ENCODE assay signal across 1 cellular context in the genomic region with DNA sequence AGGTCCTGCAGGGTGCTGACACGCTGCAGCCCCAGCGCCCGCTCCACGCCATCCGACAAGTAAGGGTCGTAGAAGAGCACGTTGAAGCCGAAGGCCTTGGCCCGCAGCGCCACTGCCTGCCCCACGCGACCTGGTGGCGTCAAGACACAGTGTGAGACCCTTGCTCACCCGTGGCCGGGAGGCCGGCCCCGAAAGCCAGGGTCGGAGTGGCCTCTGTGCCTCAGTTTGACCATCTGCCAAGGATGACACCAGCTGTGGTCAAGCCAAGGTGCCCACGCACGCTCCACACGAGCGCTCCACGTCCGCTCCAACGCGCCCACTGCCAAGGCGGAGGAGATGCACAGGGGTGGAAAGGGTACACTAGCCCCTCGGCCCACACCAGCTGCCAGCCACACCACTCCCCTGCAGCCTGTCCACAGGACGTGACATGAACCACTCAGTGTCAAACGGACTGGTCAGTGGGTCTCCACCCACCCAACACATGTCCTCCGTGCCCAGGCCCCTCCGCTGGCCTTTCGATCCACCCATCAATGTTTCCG.
TF ChIP-seq lines count a peak whose summit lies in the region.

No MANE protein-coding gene starts in this region.

TF ChIP-seq in IMR-90, 13 proteins besides CTCF, POLR2A, EP300 and RAD21:
- TF ChIP-seq RFX5 (IDR thresholded peaks at IDR 0.05; ENCODE audit: low read depth, low read length), result no peak
- no peak for TF ChIP-seq RCOR1 (IDR thresholded peaks at IDR 0.05; ENCODE audit: insufficient replicate concordance, low read length)
- TF ChIP-seq FOS (IDR thresholded peaks at IDR 0.05; ENCODE audit: low read depth, low read length), result no peak
- no peak for TF ChIP-seq SMC3 (IDR thresholded peaks at IDR 0.05; ENCODE audit: low read depth, low read length)
- TF ChIP-seq, protein P1, sequence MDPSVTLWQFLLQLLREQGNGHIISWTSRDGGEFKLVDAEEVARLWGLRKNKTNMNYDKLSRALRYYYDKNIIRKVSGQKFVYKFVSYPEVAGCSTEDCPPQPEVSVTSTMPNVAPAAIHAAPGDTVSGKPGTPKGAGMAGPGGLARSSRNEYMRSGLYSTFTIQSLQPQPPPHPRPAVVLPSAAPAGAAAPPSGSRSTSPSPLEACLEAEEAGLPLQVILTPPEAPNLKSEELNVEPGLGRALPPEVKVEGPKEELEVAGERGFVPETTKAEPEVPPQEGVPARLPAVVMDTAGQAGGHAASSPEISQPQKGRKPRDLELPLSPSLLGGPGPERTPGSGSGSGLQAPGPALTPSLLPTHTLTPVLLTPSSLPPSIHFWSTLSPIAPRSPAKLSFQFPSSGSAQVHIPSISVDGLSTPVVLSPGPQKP (IDR thresholded peaks at IDR 0.05; ENCODE audit: borderline replicate concordance, low read depth, low read length), result no peak
- no peak for TF ChIP-seq MXI1 (IDR thresholded peaks at IDR 0.05; ENCODE audit: borderline replicate concordance, low read depth, low read length)
- no peak for TF ChIP-seq CHD1 (IDR thresholded peaks at IDR 0.05; ENCODE audit: low read depth, low read length)
- TF ChIP-seq MAZ (IDR thresholded peaks at IDR 0.05; ENCODE audit: borderline replicate concordance, low read depth, low read length), result no peak
- no peak for TF ChIP-seq MAFK (IDR thresholded peaks at IDR 0.05; ENCODE audit: low read depth, low read length)
- TF ChIP-seq, protein P2, sequence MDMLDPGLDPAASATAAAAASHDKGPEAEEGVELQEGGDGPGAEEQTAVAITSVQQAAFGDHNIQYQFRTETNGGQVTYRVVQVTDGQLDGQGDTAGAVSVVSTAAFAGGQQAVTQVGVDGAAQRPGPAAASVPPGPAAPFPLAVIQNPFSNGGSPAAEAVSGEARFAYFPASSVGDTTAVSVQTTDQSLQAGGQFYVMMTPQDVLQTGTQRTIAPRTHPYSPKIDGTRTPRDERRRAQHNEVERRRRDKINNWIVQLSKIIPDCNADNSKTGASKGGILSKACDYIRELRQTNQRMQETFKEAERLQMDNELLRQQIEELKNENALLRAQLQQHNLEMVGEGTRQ (IDR thresholded peaks at IDR 0.05; ENCODE audit: low read depth, low read length), result no peak
- TF ChIP-seq CEBPB (IDR thresholded peaks at IDR 0.05; ENCODE audit: low read depth, low read length), result no peak
- no peak for TF ChIP-seq BHLHE40 (IDR thresholded peaks at IDR 0.05; ENCODE audit: low read depth, low read length)
- no peak for TF ChIP-seq NFE2L2 (IDR thresholded peaks at IDR 0.05; ENCODE audit: low read depth, low read length)
